In the genomic region with DNA sequence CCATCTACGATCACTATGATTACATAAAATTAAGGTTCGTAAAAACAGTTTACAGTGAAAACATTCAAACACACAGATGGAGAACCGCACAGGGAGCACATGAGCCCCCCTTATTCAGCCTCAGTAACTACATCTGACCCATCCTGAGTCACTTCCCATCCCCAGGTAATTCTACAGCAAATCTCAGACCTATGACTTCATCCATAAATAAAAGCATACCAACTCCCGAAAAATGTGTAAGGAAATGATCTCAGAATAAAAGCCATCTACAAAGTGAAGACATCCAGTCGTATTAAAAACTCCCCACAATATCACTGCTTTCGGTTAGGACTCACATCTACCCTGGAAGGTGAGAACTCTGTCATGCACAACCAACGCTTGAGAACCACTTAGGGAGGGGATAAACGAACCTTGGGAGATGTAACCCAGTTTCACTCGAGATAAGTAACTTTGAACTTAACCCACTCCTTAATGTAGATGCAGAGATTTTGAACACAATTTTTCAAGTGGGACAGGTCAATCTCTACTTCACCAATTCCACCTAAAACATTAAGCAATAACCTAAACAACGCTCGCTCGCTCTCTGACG, we compare ENCODE assay signal across 8 cellular contexts. TPM values are rescaled to one million over a fixed set of nuclear protein-coding genes. Genes with fewer than 3 reads are reported as not detected.
DNase-seq lines count a peak whose midpoint lies in the region; ATAC-seq, FAIRE-seq and TF ChIP-seq lines count a peak whose summit lies in the region.

No MANE protein-coding gene starts in this region.

- no peak for TF ChIP-seq POLR2A in ovary (IDR thresholded peaks at IDR 0.05)

- DNase-seq in GM19239 (ENCODE audit: insufficient read length, low spot score) (peak; percentile 27), RPMI8226 (peak; percentile 18), epithelial cell of esophagus (ENCODE audit: low read depth) (peak; percentile 79), ovary (no peak), left colon (no peak)
- no peak for DNase-seq in activated CD8-positive, alpha-beta memory T cell treated with anti-CD3 and anti-CD28 coated beads for 24 hours

- no peak for TF ChIP-seq EP300 in ovary (IDR thresholded peaks at IDR 0.05)

- peak; percentile 14 for FAIRE-seq in GM19239 (lab: Jason Lieb, UNC)

- no peaks in the 10 kb centered on the region for H3K9me3 ChIP-seq in ovary

- WGBS in ovary, 3 donors, result 13 to 22% (median 14%) methylated on average over 13 of the region's 13 CpGs

- TF ChIP-seq CTCF in epithelial cell of esophagus (IDR thresholded peaks at IDR 0.05; ENCODE audit: insufficient read depth, low read depth, low read length, missing control alignments) (no peak), ovary (IDR thresholded peaks at IDR 0.05) (no peak)

- ATAC-seq in HG02571 (IDR thresholded peaks at IDR 0.05; ENCODE audit: unreplicated experiment), result no peak
- ATAC-seq in GM19467 (IDR thresholded peaks at IDR 0.05; ENCODE audit: unreplicated experiment), result no peak
- no peak for ATAC-seq in left colon

- no peaks in the 10 kb centered on the region for H3K27me3 ChIP-seq in ovary

- peak overlapping the region in 1 of 2 donors; percentile 96 for H3K27ac ChIP-seq in ovary

- H3K4me3 ChIP-seq in epithelial cell of esophagus (ENCODE audit: low read length), result peak overlapping the region; percentile 88
- H3K4me3 ChIP-seq in ovary, result peak overlapping the region; percentile 76

- H3K36me3 ChIP-seq in ovary, result no peaks in the 10 kb centered on the region

- H3K4me1 ChIP-seq in ovary (ENCODE audit: insufficient read depth), result peaks cover 6% of the 10 kb centered on the region

- intact Hi-C loops in ovary (cut with DNase I), result no loop called here
- intact Hi-C loops in left colon (cut with DNase I, micrococcal nuclease), result no loop called here

RNA-seq across cellular contexts. Expression of a gene that starts 1.3 kb away (rescaled TPM):
- 100 to 1,000 TPM in 2 of 7 donors, 10 to 100 TPM in 5; 56.0 to 127 (median 69.2) TPM for total RNA-seq in ovary
- polyA plus RNA-seq in ovary, result 10 to 100 TPM; 38.7 to 59.1 TPM
- 10 to 100 TPM; 35.7 to 45.1 TPM for total RNA-seq in left colon

RNA-seq across cellular contexts. Expression of a gene that starts 57.2 kb away (rescaled TPM):
- 10 to 100 TPM; 17.4 to 27.0 (median 24.4) TPM for total RNA-seq in ovary
- polyA plus RNA-seq in ovary, result 10 to 100 TPM; 15.1 to 35.3 TPM
- 10 to 100 TPM; 70.6 to 79.0 TPM for total RNA-seq in left colon

Comparison
In these comparisons a context has a peak if more than half of its experiments do, and no peak if none do; other contexts are left out.
1. DNase-seq: peak in GM19239 (single experiment), RPMI8226 (single experiment) and epithelial cell of esophagus (single experiment); none in ovary (0 of 5), activated CD8-positive, alpha-beta memory T cell treated with anti-CD3 and anti-CD28 coated beads for 24 hours (single experiment) and left colon (0 of 2).